25 cellular contexts compared by ENCODE assay signal in genomic region chr4:133711817-133712216, GRCh38.
DNase-seq lines count a peak whose midpoint lies in the region; ATAC-seq, FAIRE-seq and TF ChIP-seq lines count a peak whose summit lies in the region.
"Had no signal": no experiment of that assay in that cellular context is flagged by ENCODE, and none has a peak within 500 bp of the region (broad histone marks: within the 10 kb centered on the region; RNA-seq: fewer than 3 reads in every experiment).

No MANE protein-coding gene starts in this region.

- H3K4me1 ChIP-seq in A549 (no peaks in the 10 kb centered on the region), SK-N-SH (ENCODE audit: control insufficient read depth in 1 of 2, insufficient read depth in 2 of 2, low read depth in 1 of 2, low read length in 1 of 2) (no peaks in the 10 kb centered on the region; a peak in 1 of 4 replicates), small intestine (ENCODE audit: control insufficient read depth in 2 of 2, insufficient read depth in 1 of 2, low read depth in 1 of 2, low read length in 1 of 2) (no peaks in the 10 kb centered on the region), colonic mucosa (no peaks in the 10 kb centered on the region)
- H3K4me1 ChIP-seq: BLaER1 treated with 17β-estradiol and CSF1 and Interleukin-3, amounts not matched to agents 10 nM and 100 nM; prostate gland; SJSA1; upper lobe of right lung had no signal

- TF ChIP-seq RAD21 in A549 (conservative IDR thresholded peaks at IDR 0.05 in 1 of 2, IDR thresholded peaks at IDR 0.05 in 1 of 2) (no peak), SK-N-SH (IDR thresholded peaks at IDR 0.05; ENCODE audit: low read length) (no peak)

- no peaks in the 10 kb centered on the region for H3K27me3 Mint-ChIP-seq in HFFc6 (ENCODE audit: insufficient read depth)
- H3K27me3 Mint-ChIP-seq in osteocyte (ENCODE audit: unreplicated experiment), result no peaks in the 10 kb centered on the region
- H3K27me3 Mint-ChIP-seq: activated CD8-positive, alpha-beta T cell treated with anti-CD3 and anti-CD28 coated beads for 36 hours; activated naive CD4-positive, alpha-beta T cell treated with anti-CD3 and anti-CD28 coated beads, Interleukin-2, amount 50 U/mL, for 24 hours; natural killer cell treated with Interleukin-12 subunit alpha and Interleukin-12 subunit beta and Interleukin-15 and Interleukin-18, amount 100 ng/mL, for 72 hours; stimulated activated naive CD8-positive, alpha-beta T cell treated with anti-CD3 and anti-CD28 coated beads, Interleukin-15, Interleukin-2, amounts not matched to agents 100 ng/mL and 50 ng/mL, for 24 hours had no signal

- no peaks in the 10 kb centered on the region for H3K79me2 ChIP-seq in SK-N-SH (ENCODE audit: insufficient read depth)

- CTCF ChIA-PET in A549 (lab: Yijun Ruan, JAX) (no interaction called here), SK-N-SH (lab: Yijun Ruan, JAX) (no interaction called here)

- TF ChIP-seq POLR2A in A549 (IDR thresholded peaks at IDR 0.05; ENCODE audit: low read length), result no peak

- H3K27me3 ChIP-seq in SK-N-SH (ENCODE audit: insufficient read depth) (no peaks in the 10 kb centered on the region), small intestine (ENCODE audit: control insufficient read depth in 2 of 2, insufficient read depth in 2 of 2, low read length in 2 of 2) (no peaks in the 10 kb centered on the region), colonic mucosa (no peaks in the 10 kb centered on the region)
- H3K27me3 ChIP-seq: BLaER1 treated with 17β-estradiol and CSF1 and Interleukin-3, amounts not matched to agents 10 nM and 100 nM; SJSA1; upper lobe of right lung had no signal

- peak overlapping the region; percentile 37; the same call in 1 of the 2 replicates for H3K27ac Mint-ChIP-seq in HFFc6
- H3K27ac Mint-ChIP-seq in osteocyte (ENCODE audit: unreplicated experiment), result no peak overlapping the region
- H3K27ac Mint-ChIP-seq: activated CD8-positive, alpha-beta T cell treated with anti-CD3 and anti-CD28 coated beads for 36 hours; activated naive CD4-positive, alpha-beta T cell treated with anti-CD3 and anti-CD28 coated beads, Interleukin-2, amount 50 U/mL, for 24 hours; natural killer cell treated with Interleukin-12 subunit alpha and Interleukin-12 subunit beta and Interleukin-15 and Interleukin-18, amount 100 ng/mL, for 72 hours; stimulated activated naive CD8-positive, alpha-beta T cell treated with anti-CD3 and anti-CD28 coated beads, Interleukin-15, Interleukin-2, amounts not matched to agents 100 ng/mL and 50 ng/mL, for 24 hours; T-helper 2 cell treated with Interferon-gamma antibody and Interleukin-4, amounts not matched to agents 5 μg/mL and 100 μg/mL, for 36 hours; WTC11 had no signal

- peak overlapping the region; percentile 39 for H3K4me2 ChIP-seq in A549
- peak overlapping the region; percentile 12; the same call in 1 of the 2 replicates for H3K4me2 ChIP-seq in SK-N-SH
- H3K4me2 ChIP-seq: BLaER1 treated with 17β-estradiol and CSF1 and Interleukin-3, amounts not matched to agents 10 nM and 100 nM; KMS-11 had no signal

- H3K36me3 Mint-ChIP-seq in HFFc6 (ENCODE audit: low read depth) (no peaks in the 10 kb centered on the region), osteocyte (ENCODE audit: unreplicated experiment) (no peaks in the 10 kb centered on the region)
- H3K36me3 Mint-ChIP-seq: activated naive CD4-positive, alpha-beta T cell treated with anti-CD3 and anti-CD28 coated beads, Interleukin-2, amount 50 U/mL, for 24 hours; natural killer cell treated with Interleukin-12 subunit alpha and Interleukin-12 subunit beta and Interleukin-15 and Interleukin-18, amount 100 ng/mL, for 72 hours; WTC11 had no signal

- DNase-seq in A549 (ENCODE audit: low read depth in 1 of 2, low spot score in 1 of 2) (peak; percentile 0 to 23), HFFc6 (peak; percentile 0), SK-N-SH (no peak), iPS-NIHi7 (ENCODE audit: extremely low spot score) (peak; percentile 11), small intestine (no peak), colonic mucosa (no peak), osteocyte (ENCODE audit: extremely low spot score, unreplicated experiment) (no peak)
- DNase-seq: activated CD8-positive, alpha-beta T cell treated with anti-CD3 and anti-CD28 coated beads for 36 hours; activated T-cell treated with anti-CD3 and anti-CD28 coated beads, Interleukin-2, amount 50 U/mL, for 1 hour; cortex of kidney; foreskin melanocyte; NCI-H1105 treated with DMSO at 0.1 percent for 48 hours; NCI-H526; upper lobe of right lung had no signal

- H3K9me3 Mint-ChIP-seq in HFFc6 (peaks cover 4% of the 10 kb centered on the region; the same call in 1 of the 2 replicates), osteocyte (ENCODE audit: unreplicated experiment) (peaks cover 4% of the 10 kb centered on the region)
- H3K9me3 Mint-ChIP-seq: activated naive CD4-positive, alpha-beta T cell treated with anti-CD3 and anti-CD28 coated beads, Interleukin-2, amount 50 U/mL, for 24 hours; natural killer cell treated with Interleukin-12 subunit alpha and Interleukin-12 subunit beta and Interleukin-15 and Interleukin-18, amount 100 ng/mL, for 72 hours; stimulated activated naive CD8-positive, alpha-beta T cell treated with anti-CD3 and anti-CD28 coated beads, Interleukin-15, Interleukin-2, amounts not matched to agents 100 ng/mL and 50 ng/mL, for 24 hours had no signal

- no peak overlapping the region for H3K4me3 ChIP-seq in A549
- no peak overlapping the region; a peak in 1 of 4 replicates for H3K4me3 ChIP-seq in SK-N-SH (ENCODE audit: low read depth in 2 of 2, low read length in 1 of 2)
- no peak overlapping the region for H3K4me3 ChIP-seq in small intestine (ENCODE audit: low read depth in 1 of 2, low read length in 2 of 2)
- H3K4me3 ChIP-seq in colonic mucosa, result no peak overlapping the region
- H3K4me3 ChIP-seq: BLaER1 treated with 17β-estradiol and CSF1 and Interleukin-3, amounts not matched to agents 10 nM and 100 nM; GM12878; prostate gland; SJSA1; upper lobe of right lung had no signal

- TF ChIP-seq EP300 in A549 (IDR thresholded peaks at IDR 0.05) (no peak), SK-N-SH (IDR thresholded peaks at IDR 0.05; ENCODE audit: borderline replicate concordance in 1 of 2, low read depth in 1 of 2, low read length in 1 of 2) (no peak)

- intact Hi-C loops in colonic mucosa (cut with DNase I), result no loop called here

- H3K4me3 Mint-ChIP-seq in HFFc6 (peak overlapping the region; percentile 69; the same call in 1 of the 2 replicates), osteocyte (ENCODE audit: unreplicated experiment) (no peak overlapping the region)
- H3K4me3 Mint-ChIP-seq: activated CD8-positive, alpha-beta T cell treated with anti-CD3 and anti-CD28 coated beads for 36 hours; activated naive CD4-positive, alpha-beta T cell treated with anti-CD3 and anti-CD28 coated beads, Interleukin-2, amount 50 U/mL, for 24 hours; natural killer cell treated with Interleukin-12 subunit alpha and Interleukin-12 subunit beta and Interleukin-15 and Interleukin-18, amount 100 ng/mL, for 72 hours; stimulated activated naive CD8-positive, alpha-beta T cell treated with anti-CD3 and anti-CD28 coated beads, Interleukin-15, Interleukin-2, amounts not matched to agents 100 ng/mL and 50 ng/mL, for 24 hours; T-helper 2 cell treated with Interferon-gamma antibody and Interleukin-4, amounts not matched to agents 5 μg/mL and 100 μg/mL, for 36 hours; WTC11 had no signal

- 18% methylated on average over 6 of the region's 6 CpGs for WGBS in A549 (ENCODE audit: missing lambda C conversion rate)
- WGBS in SK-N-SH (ENCODE audit: low lambda C conversion rate), result 9% methylated on average over 6 of the region's 6 CpGs
- WGBS in small intestine, 3 donors, result 73 to 84% (median 83%) methylated on average over 6 of the region's 6 CpGs

- H3K36me3 ChIP-seq in SK-N-SH (replicated peaks in 1 of 2; ENCODE audit: control insufficient read depth in 1 of 2, insufficient read depth in 2 of 2, low read length in 1 of 2) (no peaks in the 10 kb centered on the region), small intestine (ENCODE audit: control insufficient read depth in 2 of 2, insufficient read depth in 2 of 2, low read length in 2 of 2) (no peaks in the 10 kb centered on the region), colonic mucosa (no peaks in the 10 kb centered on the region)
- H3K36me3 ChIP-seq: BLaER1 treated with 17β-estradiol and CSF1 and Interleukin-3, amounts not matched to agents 10 nM and 100 nM; prostate gland; SJSA1; upper lobe of right lung had no signal

- no peaks in the 10 kb centered on the region for H3K9me2 ChIP-seq in SK-N-SH

- peaks cover 20% of the 10 kb centered on the region; the same call in 1 of the 2 replicates for H3K4me1 Mint-ChIP-seq in HFFc6 (ENCODE audit: low read depth)
- H3K4me1 Mint-ChIP-seq in osteocyte (ENCODE audit: unreplicated experiment), result no peaks in the 10 kb centered on the region
- H3K4me1 Mint-ChIP-seq: activated naive CD4-positive, alpha-beta T cell treated with anti-CD3 and anti-CD28 coated beads, Interleukin-2, amount 50 U/mL, for 24 hours; WTC11 had no signal

- H3F3A ChIP-seq in SK-N-SH (replicated peaks; ENCODE audit: insufficient read depth), result no peaks in the 10 kb centered on the region

- H3K9me3 ChIP-seq in A549 (no peaks in the 10 kb centered on the region), SK-N-SH (no peaks in the 10 kb centered on the region; the same call in 1 of the 2 replicates), small intestine (ENCODE audit: control insufficient read depth, low read depth) (no peaks in the 10 kb centered on the region), colonic mucosa (no peaks in the 10 kb centered on the region)
- H3K9me3 ChIP-seq: BLaER1 treated with 17β-estradiol and CSF1 and Interleukin-3, amounts not matched to agents 10 nM and 100 nM; prostate gland; SJSA1 had no signal

- no peaks in the 10 kb centered on the region for H4K20me1 ChIP-seq in SK-N-SH (ENCODE audit: insufficient read depth)
- H4K20me1 ChIP-seq: BLaER1 treated with 17β-estradiol and CSF1 and Interleukin-3, amounts not matched to agents 10 nM and 100 nM had no signal

- FAIRE-seq in A549 (lab: Jason Lieb, UNC) (no peak), small intestine (lab: Jason Lieb, UNC) (no peak)
- FAIRE-seq: GM12878 had no signal

- no peak overlapping the region for H3K9ac ChIP-seq in SK-N-SH
- H3K9ac ChIP-seq in colonic mucosa (ENCODE audit: low read depth in 2 of 2, low read length in 2 of 2), result no peak overlapping the region
- H3K9ac ChIP-seq: BLaER1 treated with 17β-estradiol and CSF1 and Interleukin-3, amounts not matched to agents 10 nM and 100 nM; KMS-11 had no signal

- 0 out of 2 replicates have a peak overlapping the region, but pooled peaks have one; percentile 13 for H2AFZ ChIP-seq in SK-N-SH (ENCODE audit: low read depth)

- POLR2A ChIA-PET in A549 (lab: Yijun Ruan, JAX) (no interaction called here), SK-N-SH (lab: Yijun Ruan, JAX) (no interaction called here)

- no peak overlapping the region for H3K27ac ChIP-seq in A549
- peak overlapping the region in 1 of 2 experiments; percentile 67; a peak in 1 of 4 replicates for H3K27ac ChIP-seq in SK-N-SH (ENCODE audit: low read depth in 2 of 2, low read length in 1 of 2)
- no peak overlapping the region for H3K27ac ChIP-seq in small intestine (ENCODE audit: low read depth in 1 of 2, low read length in 1 of 2)
- no peak overlapping the region for H3K27ac ChIP-seq in colonic mucosa
- H3K27ac ChIP-seq: BLaER1 treated with 17β-estradiol and CSF1 and Interleukin-3, amounts not matched to agents 10 nM and 100 nM; KMS-11; prostate gland; SJSA1; upper lobe of right lung had no signal

- ATAC-seq in A549, result no peak
- no peak for ATAC-seq in GM18498 (IDR thresholded peaks at IDR 0.05; ENCODE audit: unreplicated experiment)
- ATAC-seq: activated CD8-positive, alpha-beta T cell treated with anti-CD3 and anti-CD28 coated beads for 36 hours; GM12878; natural killer cell treated with Interleukin-12 subunit alpha and Interleukin-12 subunit beta and Interleukin-15 and Interleukin-18, amount 100 ng/mL, for 72 hours; upper lobe of right lung; WTC11 had no signal

- no peak for TF ChIP-seq CTCF in A549 (IDR thresholded peaks at IDR 0.05)
- TF ChIP-seq CTCF in HFFc6 (IDR thresholded peaks at IDR 0.05), result no peak
- TF ChIP-seq CTCF in SK-N-SH (IDR thresholded peaks at IDR 0.05), result no peak
- no peak for TF ChIP-seq CTCF in colonic mucosa (IDR thresholded peaks at IDR 0.05)
- no peak for TF ChIP-seq CTCF in osteocyte (IDR thresholded peaks at IDR 0.05)

Comparison
In these comparisons a context has a peak if more than half of its experiments do, and no peak if none do; other contexts are left out.
1. DNase-seq: peak in A549 (2 of 2), HFFc6 (single experiment) and iPS-NIHi7 (single experiment); none in SK-N-SH (single experiment), small intestine (single experiment), colonic mucosa (single experiment) and osteocyte (single experiment).
2. Of the 12 proteins assayed by ChIP-seq in both A549 and SK-N-SH: peak only in A549: none; only in SK-N-SH: FOSL2 and PBX3; in both: none; in neither: 10.